Comparison of ENCODE assay signal across 18 cellular contexts in the genomic region with DNA sequence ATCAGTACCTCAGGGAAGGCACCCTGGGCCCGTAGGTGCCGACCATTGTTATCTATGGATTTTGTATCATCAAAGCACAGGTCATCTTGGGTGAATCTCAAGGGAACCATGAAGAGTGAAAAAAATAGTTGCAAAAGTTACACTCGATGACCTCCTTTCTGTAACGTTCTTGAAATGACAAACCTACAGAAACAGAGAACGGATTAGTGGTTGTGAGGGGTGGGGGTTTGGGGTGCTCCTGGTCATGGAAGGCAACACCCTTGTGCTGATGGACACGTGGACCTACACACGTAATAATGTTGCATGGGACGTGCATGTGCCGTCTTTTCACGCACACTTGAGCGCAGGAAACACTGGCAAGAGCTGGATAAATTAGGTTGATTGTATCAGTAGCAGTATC.
DNase-seq lines count a peak whose midpoint lies in the region; ATAC-seq, FAIRE-seq and TF ChIP-seq lines count a peak whose summit lies in the region.
"Had no signal": no experiment of that assay in that cellular context is flagged by ENCODE, and none has a peak within 500 bp of the region (broad histone marks: within the 10 kb centered on the region; RNA-seq: fewer than 3 reads in every experiment).

No MANE protein-coding gene starts in this region.

- no peak overlapping the region for H3K4ac ChIP-seq in H1 (replicated peaks; ENCODE audit: insufficient read length, low read depth, low read length)

- no peak overlapping the region for H4K91ac ChIP-seq in H1 (replicated peaks; ENCODE audit: insufficient read length, low read length)

- H2AK5ac ChIP-seq in H1 (ENCODE audit: low read depth, low read length) = no peak overlapping the region

- no peak overlapping the region for H3K4me2 ChIP-seq in H1 (ENCODE audit: insufficient read depth in 1 of 2, low read depth in 2 of 2, low read length in 2 of 2)
- H3K4me2 ChIP-seq: neural progenitor cell had no signal

- DNase-seq in H1 (ENCODE audit: low read depth in 1 of 2, low spot score in 2 of 2) (no peak), ACHN (no peak), HuH-7 (ENCODE audit: low spot score) (no peak), HuH-7.5 (ENCODE audit: low spot score) (no peak), DMS 273 (lab: John Stamatoyannopoulos, UW; ENCODE audit: unreplicated experiment) (no peak)
- DNase-seq: activated CD4-positive, alpha-beta memory T cell treated with anti-CD3 and anti-CD28 coated beads for 36 hours; activated gamma-delta T cell; body of pancreas; KG1; lower lobe of right lung; NCI-H1436 treated with DMSO at 0.1 percent for 48 hours; NCI-H748 treated with DMSO at 0.1 percent for 48 hours; T1000 had no signal

- no peak overlapping the region for H4K5ac ChIP-seq in H1 (ENCODE audit: insufficient read length, low read depth, low read length)

- H2BK20ac ChIP-seq in H1 (ENCODE audit: low read length) = 0 out of 2 replicates have a peak overlapping the region, but pooled peaks have one; percentile 21

- FAIRE-seq in H1 (lab: Jason Lieb, UNC) = no peak

- H4K8ac ChIP-seq in H1 (ENCODE audit: extremely low read depth, insufficient read depth, low read length) = no peak overlapping the region

- H2BK15ac ChIP-seq in H1 (ENCODE audit: low read length) = no peak overlapping the region

- H3K4me1 ChIP-seq in H1 (replicated peaks in 1 of 4; ENCODE audit: control insufficient read depth in 3 of 4, insufficient read depth in 4 of 4, low read length in 3 of 4) = no peaks in the 10 kb centered on the region
- H3K4me1 ChIP-seq: lower lobe of right lung, neural progenitor cell had no signal

- no peak for TF ChIP-seq RAD21 in H1 (IDR thresholded peaks at IDR 0.05 in 1 of 2, conservative IDR thresholded peaks at IDR 0.05 in 1 of 2; ENCODE audit: low read depth in 2 of 2, low read length in 2 of 2)

- 90% methylated on average over 11 of the region's 11 CpGs; no CpG with 5 or more reads in 1 of the 2 experiments for WGBS in H1 (ENCODE audit: extremely low coverage in 1 of 2, insufficient coverage in 1 of 2, insufficient read length in 1 of 2, insufficient replicate concordance in 2 of 2, low coverage in 1 of 2, low lambda C conversion rate in 2 of 2, missing lambda C conversion rate in 1 of 2), 2 experiments

- POLR2A ChIA-PET in H1 (lab: Charles Lee; ENCODE audit: partially characterized antibody) = no interaction called here

- CTCF ChIA-PET in H1 (lab: Charles Lee; ENCODE audit: partially characterized antibody) = interaction anchor here (0.8 to 1.4 kb wide), 4 partner anchors 29 to 84 kb away, joined by 3 to 4 read pairs (median 4); no protein-coding TSS in a partner anchor

- in situ Hi-C loops in ACHN (cut with HindIII; ENCODE audit: low pct_ligation_motif_present, low pct_unique_long_range_greater_than_20kb, low sequenced_read_pairs) = no loop called here

- H3K14ac ChIP-seq in H1 (ENCODE audit: insufficient read length) = no peak overlapping the region

- no peaks in the 10 kb centered on the region for H4K20me1 ChIP-seq in H1 (replicated peaks in 1 of 2; ENCODE audit: control insufficient read depth in 1 of 2, insufficient read depth in 2 of 2, low read length in 2 of 2)

- no peak for TF ChIP-seq POLR2A in H1 (IDR thresholded peaks at IDR 0.05; ENCODE audit: control extremely low read depth in 1 of 2, low read depth in 2 of 2, low read length in 2 of 2)

- no peak overlapping the region for H3K4me3 ChIP-seq in H1 (ENCODE audit: extremely low read depth in 1 of 4, insufficient read depth in 2 of 4, low read depth in 3 of 4, low read length in 4 of 4)
- H3K4me3 ChIP-seq: body of pancreas, lower lobe of right lung, neural progenitor cell had no signal

- no peak overlapping the region for H2BK12ac ChIP-seq in H1 (ENCODE audit: low read depth, low read length)

- no peak overlapping the region for H2BK5ac ChIP-seq in H1 (ENCODE audit: low read depth, low read length)

- H3K9me3 ChIP-seq in H1 (ENCODE audit: insufficient read depth in 2 of 2, low read depth in 1 of 2, low read length in 1 of 2) = no peaks in the 10 kb centered on the region
- H3K9me3 ChIP-seq: body of pancreas, lower lobe of right lung had no signal

- no peak overlapping the region for H3K56ac ChIP-seq in H1 (replicated peaks; ENCODE audit: insufficient read length, low read depth, low read length)

- H3K23me2 ChIP-seq in H1 (ENCODE audit: low read depth, low read length) = no peaks in the 10 kb centered on the region

- H3K18ac ChIP-seq in H1 (ENCODE audit: extremely low read depth, low read length) = no peak overlapping the region

- no peak overlapping the region for H2AFZ ChIP-seq in H1 (ENCODE audit: low read length)
- H2AFZ ChIP-seq: neural progenitor cell had no signal

- H3K23ac ChIP-seq in H1 (ENCODE audit: insufficient read length) = no peak overlapping the region

- no peak overlapping the region for H3K9ac ChIP-seq in H1 (replicated peaks in 1 of 4; ENCODE audit: extremely low read depth in 1 of 4, low read depth in 3 of 4, low read length in 3 of 4)
- H3K9ac ChIP-seq: neural progenitor cell had no signal

- no peaks in the 10 kb centered on the region; the same call in 1 of the 2 replicates for H3K79me1 ChIP-seq in H1 (ENCODE audit: low read depth, low read length)

- H2BK120ac ChIP-seq in H1 (replicated peaks; ENCODE audit: low read depth, low read length) = no peak overlapping the region

- no peaks in the 10 kb centered on the region for H3K36me3 ChIP-seq in H1 (ENCODE audit: control insufficient read depth in 2 of 4, insufficient read depth in 4 of 4, low read length in 3 of 4)
- H3K36me3 ChIP-seq: lower lobe of right lung, neural progenitor cell had no signal

- H3K79me2 ChIP-seq in H1 (ENCODE audit: control insufficient read depth in 1 of 2, insufficient read depth in 2 of 2, low read length in 2 of 2) = no peaks in the 10 kb centered on the region

- H3K27ac ChIP-seq in H1 (ENCODE audit: low read depth, low read length) = no peak overlapping the region
- H3K27ac ChIP-seq: body of pancreas, C4-2B, lower lobe of right lung, neural progenitor cell had no signal

- ATAC-seq in GM18873 (IDR thresholded peaks at IDR 0.05; ENCODE audit: low FRiP score, unreplicated experiment) (peak; percentile 37), GM21619 (IDR thresholded peaks at IDR 0.05; ENCODE audit: unreplicated experiment) (peak; percentile 61), HG03097 (IDR thresholded peaks at IDR 0.05; ENCODE audit: low FRiP score, unreplicated experiment) (peak; percentile 59)
- ATAC-seq: body of pancreas had no signal

- no peaks in the 10 kb centered on the region for H3K27me3 ChIP-seq in H1 (replicated peaks in 1 of 4; ENCODE audit: control insufficient read depth in 3 of 4, extremely low read depth in 1 of 4, insufficient read depth in 3 of 4, low read length in 3 of 4)
- H3K27me3 ChIP-seq: body of pancreas, neural progenitor cell had no signal

- TF ChIP-seq CTCF in H1 (IDR thresholded peaks at IDR 0.05; ENCODE audit: control extremely low read depth in 1 of 3, insufficient read depth in 1 of 3, low read depth in 1 of 3, low read length in 3 of 3) = no peak

- TF ChIP-seq EP300 in H1 (IDR thresholded peaks at IDR 0.05; ENCODE audit: borderline replicate concordance in 1 of 2, low read depth in 2 of 2, low read length in 2 of 2) = no peak

TF ChIP-seq in H1, 55 proteins besides CTCF, POLR2A, EP300 and RAD21:
- TF ChIP-seq TEAD4 (IDR thresholded peaks at IDR 0.05; ENCODE audit: low read depth, low read length) (no peak), POLR2AphosphoS5 (IDR thresholded peaks at IDR 0.05; ENCODE audit: low read depth, low read length) (no peak), CBX5 (IDR thresholded peaks at IDR 0.05; ENCODE audit: low read depth, low read length) (no peak), SP2 (IDR thresholded peaks at IDR 0.05; ENCODE audit: low read length) (no peak)
- TF ChIP-seq, protein P1, sequence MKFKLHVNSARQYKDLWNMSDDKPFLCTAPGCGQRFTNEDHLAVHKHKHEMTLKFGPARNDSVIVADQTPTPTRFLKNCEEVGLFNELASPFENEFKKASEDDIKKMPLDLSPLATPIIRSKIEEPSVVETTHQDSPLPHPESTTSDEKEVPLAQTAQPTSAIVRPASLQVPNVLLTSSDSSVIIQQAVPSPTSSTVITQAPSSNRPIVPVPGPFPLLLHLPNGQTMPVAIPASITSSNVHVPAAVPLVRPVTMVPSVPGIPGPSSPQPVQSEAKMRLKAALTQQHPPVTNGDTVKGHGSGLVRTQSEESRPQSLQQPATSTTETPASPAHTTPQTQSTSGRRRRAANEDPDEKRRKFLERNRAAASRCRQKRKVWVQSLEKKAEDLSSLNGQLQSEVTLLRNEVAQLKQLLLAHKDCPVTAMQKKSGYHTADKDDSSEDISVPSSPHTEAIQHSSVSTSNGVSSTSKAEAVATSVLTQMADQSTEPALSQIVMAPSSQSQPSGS (IDR thresholded peaks at IDR 0.05; ENCODE audit: low read length) = no peak
TF ChIP-seq in H1: peak in this region for 0.
